Comparison of ENCODE assay signal across 1 cellular context in genomic region chr18:76824136-76824676, GRCh38.
TF ChIP-seq lines count a peak whose summit lies in the region.

No MANE protein-coding gene starts in this region.

TF ChIP-seq in HEK293, 187 proteins besides CTCF, POLR2A, EP300 and RAD21 (continued from another document):
- TF ChIP-seq, protein P1, sequence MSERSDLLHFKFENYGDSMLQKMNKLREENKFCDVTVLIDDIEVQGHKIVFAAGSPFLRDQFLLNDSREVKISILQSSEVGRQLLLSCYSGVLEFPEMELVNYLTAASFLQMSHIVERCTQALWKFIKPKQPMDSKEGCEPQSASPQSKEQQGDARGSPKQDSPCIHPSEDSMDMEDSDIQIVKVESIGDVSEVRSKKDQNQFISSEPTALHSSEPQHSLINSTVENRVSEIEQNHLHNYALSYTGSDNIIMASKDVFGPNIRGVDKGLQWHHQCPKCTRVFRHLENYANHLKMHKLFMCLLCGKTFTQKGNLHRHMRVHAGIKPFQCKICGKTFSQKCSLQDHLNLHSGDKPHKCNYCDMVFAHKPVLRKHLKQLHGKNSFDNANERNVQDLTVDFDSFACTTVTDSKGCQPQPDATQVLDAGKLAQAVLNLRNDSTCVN (tag by site-specific recombination; optimal IDR thresholded peaks at IDR 0.05): no peak
- TF ChIP-seq ZNF664 (tag by site-specific recombination; IDR thresholded peaks at IDR 0.05): no peak
- no peak for TF ChIP-seq OVOL3 (tag by site-specific recombination; IDR thresholded peaks at IDR 0.05)
- TF ChIP-seq WT1 (tag by site-specific recombination; IDR thresholded peaks at IDR 0.05): no peak
